In the genomic region with DNA sequence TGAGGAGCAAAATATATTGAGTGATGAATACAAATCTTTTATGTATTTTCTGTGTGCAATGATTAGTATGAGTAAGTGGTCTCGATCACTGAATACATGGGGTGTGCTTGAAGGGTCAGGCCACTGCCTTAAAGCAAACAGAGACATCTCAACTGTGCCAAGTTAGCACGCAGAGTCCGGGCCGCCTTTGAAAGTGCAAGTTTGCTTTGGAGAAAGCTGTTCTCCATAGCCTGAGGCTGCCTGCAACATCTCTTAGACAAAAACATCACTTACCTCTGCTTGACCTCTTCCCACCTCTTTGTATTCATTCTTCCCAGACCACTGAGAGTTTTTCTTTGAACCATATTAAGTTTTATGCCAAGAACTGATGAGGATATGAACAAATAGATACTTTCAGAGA, we compare ENCODE assay signal across 12 cellular contexts.
DNase-seq lines count a peak whose midpoint lies in the region; ATAC-seq and TF ChIP-seq lines count a peak whose summit lies in the region.
"Had no signal": no experiment of that assay in that cellular context is flagged by ENCODE, and none has a peak within 500 bp of the region (broad histone marks: within the 10 kb centered on the region; RNA-seq: fewer than 3 reads in every experiment).

No MANE protein-coding gene starts in this region.

- H3K23ac ChIP-seq in IMR-90 (ENCODE audit: low read depth, low read length) = no peak overlapping the region

- no peak overlapping the region for H3K56ac ChIP-seq in IMR-90 (ENCODE audit: extremely low read depth, insufficient read depth, low read length)

- peaks cover 8% of the 10 kb centered on the region for H3K4me1 ChIP-seq in IMR-90 (ENCODE audit: control insufficient read depth, insufficient read depth, low read length)
- H3K4me1 ChIP-seq in OCI-LY7 (ENCODE audit: insufficient read depth, low read length, poor library complexity, severe bottlenecking) = no peaks in the 10 kb centered on the region

- CTCF ChIA-PET in IMR-90 (lab: Yijun Ruan, JAX) (no interaction called here), OCI-LY7 (lab: Charles Lee; ENCODE audit: unreplicated experiment) (no interaction called here)

- in situ Hi-C loops in IMR-90 (cut with MboI; ENCODE audit: low sequenced_read_pairs) (no loop called here), KBM-7 (cut with MboI; ENCODE audit: low pct_unique_long_range_greater_than_20kb, low sequenced_read_pairs) (no loop called here)

- BruUV-seq in IMR-90 (replicated peaks; lab: Mats Ljungman, UMichigan) (no TSS peak), OCI-LY7 (replicated peaks; lab: Mats Ljungman, UMichigan) (no TSS peak)

- H3K9ac ChIP-seq in IMR-90 (ENCODE audit: low read depth, low read length) = no peak overlapping the region

- H2AK9ac ChIP-seq in IMR-90 (replicated peaks; ENCODE audit: low read depth, low read length, poor library complexity) = no peak overlapping the region

- H3K4ac ChIP-seq in IMR-90 (ENCODE audit: low read depth, low read length) = no peak overlapping the region

- DNase-seq in IMR-90 (peak; percentile 2), NCI-H2196 (lab: John Stamatoyannopoulos, UW; ENCODE audit: unreplicated experiment) (peak; percentile 86), choroid plexus epithelial cell (ENCODE audit: low read depth) (peak; percentile 52), sciatic nerve (ENCODE audit: low spot score) (no peak), KBM-7 (no peak), OCI-LY7 (ENCODE audit: low spot score) (no peak)
- DNase-seq in stimulated activated CD4-positive, alpha-beta T cell treated with anti-CD3 and anti-CD28 coated beads, Interleukin-12 subunit alpha, Interleukin-12 subunit beta, amount 100 ng/mL, for 4 hours = no peak
- DNase-seq: activated T-cell treated with anti-CD3 and anti-CD28 coated beads, Interleukin-2, amount 50 U/mL, for 1 hour; CD8-positive, alpha-beta T cell; erythroblast; RPMI8226 had no signal

- H2BK120ac ChIP-seq in IMR-90 (ENCODE audit: low read depth, low read length) = no peak overlapping the region

- H3K79me2 ChIP-seq in OCI-LY7 (ENCODE audit: insufficient read depth, low read depth, low read length) = no peaks in the 10 kb centered on the region

- no peak overlapping the region for H2BK15ac ChIP-seq in IMR-90 (ENCODE audit: low read depth, low read length)

- no peak overlapping the region for H4K5ac ChIP-seq in IMR-90 (ENCODE audit: low read depth, low read length)

- H2BK5ac ChIP-seq in IMR-90 (ENCODE audit: low read depth, low read length, poor library complexity, severe bottlenecking) = no peak overlapping the region

- H3K27ac ChIP-seq in IMR-90 (ENCODE audit: insufficient read depth, low read length) (no peak overlapping the region), OCI-LY7 (ENCODE audit: low read depth, low read length, poor library complexity, severe bottlenecking) (no peak overlapping the region)
- H3K27ac ChIP-seq: ascending aorta had no signal

- no peaks in the 10 kb centered on the region for H4K20me1 ChIP-seq in IMR-90 (ENCODE audit: insufficient read depth, low read length)
- no peaks in the 10 kb centered on the region for H4K20me1 ChIP-seq in OCI-LY7 (ENCODE audit: insufficient read depth, low read length)

- POLR2A ChIA-PET in IMR-90 (lab: Charles Lee; ENCODE audit: unreplicated experiment) = no interaction called here
- POLR2A ChIA-PET in OCI-LY7 (lab: Charles Lee) = interaction anchor here (0.7 to 0.9 kb wide), 2 partner anchors 14 to 64 kb away, joined by 3 read pairs; no protein-coding TSS in a partner anchor

- no peak overlapping the region for H3K4me2 ChIP-seq in IMR-90 (ENCODE audit: low read depth, low read length)
- no peak overlapping the region for H3K4me2 ChIP-seq in OCI-LY7 (ENCODE audit: low read length)

- no peak for ATAC-seq in IMR-90 (ENCODE audit: low read depth)
- peak; percentile 72 for ATAC-seq in sciatic nerve
- ATAC-seq: CD8-positive, alpha-beta T cell had no signal

- peaks cover 5% of the 10 kb centered on the region for H3K9me1 ChIP-seq in IMR-90 (ENCODE audit: insufficient read depth, low read length)

- H4K8ac ChIP-seq in IMR-90 (ENCODE audit: low read depth in 2 of 2, low read length in 2 of 2) = no peak overlapping the region

- no peak overlapping the region for H2BK20ac ChIP-seq in IMR-90 (ENCODE audit: low read depth, low read length)

- no peak overlapping the region for H4K91ac ChIP-seq in IMR-90 (ENCODE audit: insufficient read depth, low read depth, low read length)

- H3K9me3 ChIP-seq in IMR-90 (ENCODE audit: control insufficient read depth, insufficient read depth, low read length) (no peaks in the 10 kb centered on the region), OCI-LY7 (ENCODE audit: low read length) (no peaks in the 10 kb centered on the region)
- H3K9me3 ChIP-seq: ascending aorta had no signal

- TF ChIP-seq CTCF in IMR-90 (conservative IDR thresholded peaks at IDR 0.05; ENCODE audit: low read depth, low read length) (no peak), choroid plexus epithelial cell (conservative IDR thresholded peaks at IDR 0.05; ENCODE audit: low read depth, low read length) (no peak), OCI-LY7 (conservative IDR thresholded peaks at IDR 0.05; ENCODE audit: low read length) (no peak)

- dilution Hi-C loops in IMR-90 (cut with HindIII; ENCODE audit: low sequenced_read_pairs, unreplicated experiment) = no loop called here

- no CpG with 5 or more reads among the region's 4 CpGs for WGBS in IMR-90 (ENCODE audit: extremely low coverage in 2 of 2, insufficient read length in 1 of 2), 2 experiments

- H3K9me2 ChIP-seq in OCI-LY7 (ENCODE audit: insufficient read depth, low read length) = no peaks in the 10 kb centered on the region

- TF ChIP-seq RAD21 in IMR-90 (IDR thresholded peaks at IDR 0.05; ENCODE audit: low read length) = no peak

- no peak overlapping the region for H3K18ac ChIP-seq in IMR-90 (ENCODE audit: low read depth, low read length)

- no peaks in the 10 kb centered on the region for H3K27me3 ChIP-seq in IMR-90 (ENCODE audit: control insufficient read depth, insufficient read depth, low read length)
- H3K27me3 ChIP-seq: ascending aorta had no signal

- H2AK5ac ChIP-seq in IMR-90 (ENCODE audit: low read depth, low read length) = no peak overlapping the region

- intact Hi-C loops in IMR-90 (cut with micrococcal nuclease) (no loop called here), sciatic nerve (cut with DNase I) (no loop called here), OCI-LY7 (cut with micrococcal nuclease; ENCODE audit: unreplicated experiment) (no loop called here)

- H3K79me1 ChIP-seq in IMR-90 (ENCODE audit: low read depth in 1 of 2, low read length in 2 of 2) = no peaks in the 10 kb centered on the region; a peak in 2 of 4 replicates

- H3K14ac ChIP-seq in IMR-90 (replicated peaks; ENCODE audit: low read depth, low read length) = no peak overlapping the region

- no peak overlapping the region for H2AFZ ChIP-seq in IMR-90 (replicated peaks; ENCODE audit: low read length, poor library complexity)
- no peak overlapping the region for H2AFZ ChIP-seq in OCI-LY7 (ENCODE audit: low read length)

- no peak overlapping the region for H3K4me3 ChIP-seq in IMR-90 (ENCODE audit: insufficient read depth, low read depth, low read length)
- no peak overlapping the region for H3K4me3 ChIP-seq in choroid plexus epithelial cell (ENCODE audit: low read depth, low read length)
- H3K4me3 ChIP-seq in OCI-LY7 (ENCODE audit: low read depth, low read length, poor library complexity, severe bottlenecking) = no peak overlapping the region
- H3K4me3 ChIP-seq: ascending aorta had no signal

- H3K36me3 ChIP-seq in IMR-90 (ENCODE audit: control insufficient read depth, insufficient read depth, low read length) (no peaks in the 10 kb centered on the region), OCI-LY7 (ENCODE audit: insufficient read depth, low read length) (no peaks in the 10 kb centered on the region)
- H3K36me3 ChIP-seq: ascending aorta had no signal

- no peak for TF ChIP-seq POLR2A in IMR-90 (IDR thresholded peaks at IDR 0.05; ENCODE audit: low read depth, low read length)

TF ChIP-seq in IMR-90, 13 proteins besides CTCF, POLR2A, EP300 and RAD21:
- TF ChIP-seq MAFK (IDR thresholded peaks at IDR 0.05; ENCODE audit: low read depth, low read length) = no peak
- TF ChIP-seq SMC3 (IDR thresholded peaks at IDR 0.05; ENCODE audit: low read depth, low read length) = no peak
- no peak for TF ChIP-seq CHD1 (IDR thresholded peaks at IDR 0.05; ENCODE audit: low read depth, low read length)
- no peak for TF ChIP-seq CEBPB (IDR thresholded peaks at IDR 0.05; ENCODE audit: low read depth, low read length)
- TF ChIP-seq, protein P1, sequence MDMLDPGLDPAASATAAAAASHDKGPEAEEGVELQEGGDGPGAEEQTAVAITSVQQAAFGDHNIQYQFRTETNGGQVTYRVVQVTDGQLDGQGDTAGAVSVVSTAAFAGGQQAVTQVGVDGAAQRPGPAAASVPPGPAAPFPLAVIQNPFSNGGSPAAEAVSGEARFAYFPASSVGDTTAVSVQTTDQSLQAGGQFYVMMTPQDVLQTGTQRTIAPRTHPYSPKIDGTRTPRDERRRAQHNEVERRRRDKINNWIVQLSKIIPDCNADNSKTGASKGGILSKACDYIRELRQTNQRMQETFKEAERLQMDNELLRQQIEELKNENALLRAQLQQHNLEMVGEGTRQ (IDR thresholded peaks at IDR 0.05; ENCODE audit: low read depth, low read length) = no peak

Comparison
In these comparisons a context has a peak if more than half of its experiments do, and no peak if none do; other contexts are left out.
1. DNase-seq: peak in IMR-90 (single experiment), NCI-H2196 (single experiment) and choroid plexus epithelial cell (single experiment); none in sciatic nerve (single experiment), stimulated activated CD4-positive, alpha-beta T cell treated with anti-CD3 and anti-CD28 coated beads, Interleukin-12 subunit alpha, Interleukin-12 subunit beta, amount 100 ng/mL, for 4 hours (single experiment), KBM-7 (single experiment) and OCI-LY7 (single experiment).